Comparison of ENCODE assay signal across 8 cellular contexts in genomic region chr11:3159296-3160190, GRCh38. TPM values are rescaled to one million over a fixed set of nuclear protein-coding genes. Genes with fewer than 3 reads are reported as not detected.
DNase-seq lines count a peak whose midpoint lies in the region; ATAC-seq and TF ChIP-seq lines count a peak whose summit lies in the region.

No MANE protein-coding gene starts in this region.

- POLR2A ChIA-PET in HEK293T (lab: Yijun Ruan, JAX) = interaction anchor here (1.2 kb wide), 1 partner anchor 10 kb away, joined by 3 read pairs; no protein-coding TSS in a partner anchor

- DNase-seq in LNCaP clone FGC (ENCODE audit: low read depth) (peak; percentile 63), lung (ENCODE audit: low spot score) (peak; percentile 68), NCI-H2171 treated with DMSO at 0.1 percent for 48 hours (lab: John Stamatoyannopoulos, UW) (no peak), HEK293T (ENCODE audit: extremely low spot score) (no peak), NCI-H446 (lab: John Stamatoyannopoulos, UW) (no peak), ACHN (no peak)

- no peak overlapping the region for H3K4me3 ChIP-seq in LNCaP clone FGC (ENCODE audit: low read depth, low read length)
- H3K4me3 ChIP-seq in ectodermal cell (ENCODE audit: insufficient read depth, low read depth, low read length) = peak overlapping the region; percentile 36
- H3K4me3 ChIP-seq in lung = peak overlapping the region; percentile 5
- peak overlapping the region; percentile 49 to 67 (median 61) for H3K4me3 ChIP-seq in subcutaneous abdominal adipose tissue (ENCODE audit: low read depth in 1 of 5, low read length in 5 of 5)

- in situ Hi-C loops in ACHN (cut with HindIII; ENCODE audit: low pct_ligation_motif_present, low pct_unique_long_range_greater_than_20kb, low sequenced_read_pairs) = no loop called here

- no peak for ATAC-seq in lung (ENCODE audit: insufficient read depth, low FRiP score)

- no peaks in the 10 kb centered on the region for H3K9me3 ChIP-seq in ectodermal cell (ENCODE audit: control insufficient read depth, low read length)
- H3K9me3 ChIP-seq in lung (ENCODE audit: control insufficient read depth in 2 of 2, insufficient read depth in 1 of 2, low read length in 1 of 2) = peaks cover 0 to 2% of the 10 kb centered on the region in 2 donors
- no peaks in the 10 kb centered on the region for H3K9me3 ChIP-seq in subcutaneous abdominal adipose tissue (ENCODE audit: control insufficient read depth in 5 of 5, low read length in 5 of 5)

- H3K9ac ChIP-seq in subcutaneous abdominal adipose tissue (ENCODE audit: low read length in 5 of 5) = peak overlapping the region in 3 of 5 donors; percentile 55 to 67 (median 56)

- no peaks in the 10 kb centered on the region for H3K36me3 ChIP-seq in ectodermal cell (ENCODE audit: control insufficient read depth, insufficient read depth, low read length)
- H3K36me3 ChIP-seq in lung (ENCODE audit: control insufficient read depth in 2 of 2, insufficient read depth in 2 of 2, low read length in 2 of 2) = no peaks in the 10 kb centered on the region
- H3K36me3 ChIP-seq in subcutaneous abdominal adipose tissue (ENCODE audit: control insufficient read depth in 5 of 5, insufficient read depth in 5 of 5, low read length in 5 of 5) = no peaks in the 10 kb centered on the region

- peaks cover 52% of the 10 kb centered on the region for H3K4me1 ChIP-seq in ectodermal cell (ENCODE audit: control insufficient read depth, insufficient read depth, low read length)
- H3K4me1 ChIP-seq in lung (ENCODE audit: control insufficient read depth in 2 of 2, insufficient read depth in 2 of 2, low read length in 2 of 2) = peaks cover 0 to 53% of the 10 kb centered on the region in 2 donors
- peaks cover 19 to 89% (median 82%) of the 10 kb centered on the region in 5 donors for H3K4me1 ChIP-seq in subcutaneous abdominal adipose tissue (ENCODE audit: control insufficient read depth in 5 of 5, insufficient read depth in 5 of 5, low read length in 5 of 5)

- H3K27ac ChIP-seq in ectodermal cell (ENCODE audit: insufficient read depth, low read depth, low read length, poor library complexity, severe bottlenecking) (no peak overlapping the region), lung (ENCODE audit: low read depth in 1 of 2, low read length in 1 of 2) (peak overlapping the region in 1 of 2 donors; percentile 26), subcutaneous abdominal adipose tissue (ENCODE audit: low read depth, low read length) (peak overlapping the region; percentile 23)

- H3K27me3 ChIP-seq in ectodermal cell (ENCODE audit: control insufficient read depth, insufficient read depth, low read length, poor library complexity, severe bottlenecking) (no peaks in the 10 kb centered on the region), lung (ENCODE audit: control insufficient read depth, insufficient read depth) (no peaks in the 10 kb centered on the region), subcutaneous abdominal adipose tissue (ENCODE audit: control insufficient read depth in 5 of 5, insufficient read depth in 4 of 5, low read length in 5 of 5) (no peaks in the 10 kb centered on the region)

- WGBS in ectodermal cell, 2 experiments = 62 to 64% methylated on average over 14 of the region's 14 CpGs
- WGBS in lung, 2 donors = 56 to 62% methylated on average over 14 of the region's 14 CpGs

- no peak for TF ChIP-seq CTCF in LNCaP clone FGC (IDR thresholded peaks at IDR 0.05; ENCODE audit: control insufficient read depth, extremely low read depth, insufficient read depth)
- TF ChIP-seq CTCF in lung (IDR thresholded peaks at IDR 0.05; ENCODE audit: control extremely low read depth, extremely low read depth) = no peak

- CTCF ChIA-PET in HEK293T (lab: Yijun Ruan, JAX) = interaction anchor here (0.6 kb wide), 1 partner anchor 785 kb away, joined by 4 read pairs; no protein-coding TSS in a partner anchor

TF ChIP-seq in HEK293T, 16 proteins besides CTCF, POLR2A, EP300 and RAD21:
- no peak for TF ChIP-seq BHLHE40 (IDR thresholded peaks at IDR 0.05; ENCODE audit: borderline replicate concordance)
- TF ChIP-seq FOXA1 (IDR thresholded peaks at IDR 0.05) = no peak
- TF ChIP-seq FOXK2 (IDR thresholded peaks at IDR 0.05) = no peak
- TF ChIP-seq FOXM1 (IDR thresholded peaks at IDR 0.05; ENCODE audit: borderline replicate concordance) = no peak
- TF ChIP-seq ARNT (IDR thresholded peaks at IDR 0.05) = no peak
- no peak for TF ChIP-seq CTBP1 (IDR thresholded peaks at IDR 0.05; ENCODE audit: borderline replicate concordance)
- TF ChIP-seq PKNOX1 (IDR thresholded peaks at IDR 0.05) = no peak
- TF ChIP-seq SP1 (IDR thresholded peaks at IDR 0.05) = no peak

RNA-seq across cellular contexts. Expression of gene OSBPL5, which starts 5.6 kb away (rescaled TPM):
- 21.2 TPM for polyA plus RNA-seq in ectodermal cell (2013, experiment 1 of 4)
- 17.4 TPM for polyA plus RNA-seq in ectodermal cell (2013, experiment 2 of 4)
- 15.7 TPM for polyA plus RNA-seq in ectodermal cell (2013, experiment 3 of 4)
- polyA plus RNA-seq in ectodermal cell (2013, experiment 4 of 4) = 16.4 TPM
- 10 to 100 TPM; 34.2 to 51.5 TPM for total RNA-seq in lung
- polyA plus RNA-seq in lung = 10 to 100 TPM; 15.2 to 22.5 TPM

RNA-seq across cellular contexts. Expression of gene MRGPRG, which starts 59.1 kb away (rescaled TPM):
- polyA plus RNA-seq in ectodermal cell (2013, experiment 1 of 4) = not detected
- polyA plus RNA-seq in ectodermal cell (2013, experiment 2 of 4) = not detected
- polyA plus RNA-seq in ectodermal cell (2013, experiment 3 of 4) = not detected
- not detected for polyA plus RNA-seq in ectodermal cell (2013, experiment 4 of 4)
- not detected for total RNA-seq in lung
- polyA plus RNA-seq in lung = not detected

Comparison
In these comparisons a context has a peak if more than half of its experiments do, and no peak if none do; other contexts are left out.
1. DNase-seq: peak in LNCaP clone FGC (single experiment) and lung (single experiment); none in NCI-H2171 treated with DMSO at 0.1 percent for 48 hours (single experiment), HEK293T (single experiment), NCI-H446 (0 of 2) and ACHN (single experiment).